ENCODE assay signal across 24 cellular contexts in genomic region chr19:9971341-9971897, GRCh38. TPM values are rescaled to one million over a fixed set of nuclear protein-coding genes. Genes with fewer than 3 reads are reported as not detected.
A peak's percentile ranks its signal among the peaks of the same experiment; 100 is the strongest.
DNase-seq lines count a peak whose midpoint lies in the region; ATAC-seq and TF ChIP-seq lines count a peak whose summit lies in the region.
"Had no signal": no experiment of that assay in that cellular context is flagged by ENCODE, and none has a peak within 500 bp of the region (broad histone marks: within the 10 kb centered on the region; RNA-seq: fewer than 3 reads in every experiment).

No MANE protein-coding gene starts in this region.

- peaks cover 16% of the 10 kb centered on the region for H3K27me3 ChIP-seq in SK-N-SH (ENCODE audit: insufficient read depth)
- peaks cover 0 to 6% of the 10 kb centered on the region in 2 donors for H3K27me3 ChIP-seq in breast epithelium
- H3K27me3 ChIP-seq: BLaER1, MG63 had no signal

- H4K20me1 ChIP-seq in SK-N-SH (ENCODE audit: insufficient read depth), result no peaks in the 10 kb centered on the region
- H4K20me1 ChIP-seq: BLaER1 had no signal

- H3F3A ChIP-seq in SK-N-SH (replicated peaks; ENCODE audit: insufficient read depth), result no peaks in the 10 kb centered on the region

- H3K4me3 ChIP-seq in SK-N-SH (ENCODE audit: low read depth in 2 of 2, low read length in 1 of 2) (no peak overlapping the region), breast epithelium (no peak overlapping the region)
- H3K4me3 ChIP-seq: BLaER1, GM23248, MG63 had no signal

- no peak overlapping the region for H3K4me2 ChIP-seq in SK-N-SH
- H3K4me2 ChIP-seq: BLaER1 had no signal

- H2AFZ ChIP-seq in SK-N-SH (ENCODE audit: low read depth), result no peak overlapping the region
- H2AFZ ChIP-seq: GM23248 had no signal

- DNase-seq in SK-N-SH (no peak), M059J (ENCODE audit: low read depth) (peak; percentile 15), breast epithelium (ENCODE audit: low spot score in 2 of 2) (no peak), germinal center (ENCODE audit: low spot score) (no peak)
- no peak for DNase-seq in effector memory CD8-positive, alpha-beta T cell
- peak in 1 of 2 donors; percentile 51 for DNase-seq in stimulated activated effector memory CD8-positive, alpha-beta T cell treated with anti-CD3 and anti-CD28 coated beads, Interleukin-12 subunit alpha, Interleukin-12 subunit beta, amount 100 ng/mL, for 72 hours (ENCODE audit: low spot score in 2 of 2)
- DNase-seq: CD4-positive, CD25-positive, alpha-beta regulatory T cell; DMS53; GM23248; H9; MG63; NCI-H1105 treated with DMSO at 0.1 percent for 48 hours; NCI-H2081; NCI-H2171 treated with DMSO at 0.1 percent for 48 hours; NCI-H345; NCI-H510A treated with DMSO at 0.1 percent for 48 hours had no signal

- H3K9me3 Mint-ChIP-seq in effector memory CD8-positive, alpha-beta T cell, result no peaks in the 10 kb centered on the region
- no peaks in the 10 kb centered on the region for H3K9me3 Mint-ChIP-seq in stimulated activated effector memory CD8-positive, alpha-beta T cell treated with anti-CD3 and anti-CD28 coated beads, Interleukin-12 subunit alpha, Interleukin-12 subunit beta, amount 100 ng/mL, for 72 hours
- H3K9me3 Mint-ChIP-seq: H9 had no signal

- no peak overlapping the region for H3K27ac Mint-ChIP-seq in effector memory CD8-positive, alpha-beta T cell
- H3K27ac Mint-ChIP-seq in stimulated activated effector memory CD8-positive, alpha-beta T cell treated with anti-CD3 and anti-CD28 coated beads, Interleukin-12 subunit alpha, Interleukin-12 subunit beta, amount 100 ng/mL, for 72 hours, result no peak overlapping the region
- H3K27ac Mint-ChIP-seq: CD4-positive, CD25-positive, alpha-beta regulatory T cell; H9; IgD-negative memory B cell had no signal

- no peak overlapping the region for H3K9ac ChIP-seq in SK-N-SH
- H3K9ac ChIP-seq: BLaER1, GM23248 had no signal

- no peaks in the 10 kb centered on the region for H3K79me2 ChIP-seq in SK-N-SH (ENCODE audit: insufficient read depth)

- H3K4me3 Mint-ChIP-seq in effector memory CD8-positive, alpha-beta T cell, result no peak overlapping the region
- no peak overlapping the region for H3K4me3 Mint-ChIP-seq in stimulated activated effector memory CD8-positive, alpha-beta T cell treated with anti-CD3 and anti-CD28 coated beads, Interleukin-12 subunit alpha, Interleukin-12 subunit beta, amount 100 ng/mL, for 72 hours
- H3K4me3 Mint-ChIP-seq: CD4-positive, CD25-positive, alpha-beta regulatory T cell; H9; IgD-negative memory B cell had no signal

- H3K27ac ChIP-seq in SK-N-SH (ENCODE audit: low read depth in 2 of 2, low read length in 1 of 2) (no peak overlapping the region), breast epithelium (no peak overlapping the region)
- H3K27ac ChIP-seq: BLaER1, GM23248 had no signal

- no peak for TF ChIP-seq RAD21 in SK-N-SH (IDR thresholded peaks at IDR 0.05; ENCODE audit: low read length)

- H3K36me3 ChIP-seq in SK-N-SH (replicated peaks in 1 of 2; ENCODE audit: control insufficient read depth in 1 of 2, insufficient read depth in 2 of 2, low read length in 1 of 2) (no peaks in the 10 kb centered on the region), breast epithelium (no peaks in the 10 kb centered on the region)
- H3K36me3 ChIP-seq: BLaER1, MG63 had no signal

- no peaks in the 10 kb centered on the region for H3K9me2 ChIP-seq in SK-N-SH

- TF ChIP-seq EP300 in SK-N-SH (IDR thresholded peaks at IDR 0.05; ENCODE audit: borderline replicate concordance in 1 of 2, low read depth in 1 of 2, low read length in 1 of 2), result no peak

- peaks cover 27 to 29% of the 10 kb centered on the region in 2 donors for H3K27me3 Mint-ChIP-seq in effector memory CD8-positive, alpha-beta T cell

- intact Hi-C loops in breast epithelium (cut with DNase I; ENCODE audit: low total_unique reads), result no loop called here

- H3K4me1 ChIP-seq in SK-N-SH (ENCODE audit: control insufficient read depth in 1 of 2, insufficient read depth in 2 of 2, low read depth in 1 of 2, low read length in 1 of 2) (no peaks in the 10 kb centered on the region), breast epithelium (no peaks in the 10 kb centered on the region)
- H3K4me1 ChIP-seq: BLaER1 had no signal

- no peak for TF ChIP-seq POLR2A in breast epithelium (IDR thresholded peaks at IDR 0.05)

- peaks cover 7 to 11% of the 10 kb centered on the region in 2 donors for H3K4me1 Mint-ChIP-seq in effector memory CD8-positive, alpha-beta T cell (ENCODE audit: low read depth in 2 of 2)
- H3K4me1 Mint-ChIP-seq in stimulated activated effector memory CD8-positive, alpha-beta T cell treated with anti-CD3 and anti-CD28 coated beads, Interleukin-12 subunit alpha, Interleukin-12 subunit beta, amount 100 ng/mL, for 72 hours, result peaks cover 19% of the 10 kb centered on the region
- H3K4me1 Mint-ChIP-seq: IgD-negative memory B cell had no signal

- POLR2A ChIA-PET in SK-N-SH (lab: Yijun Ruan, JAX), result no interaction called here

- 17% methylated on average over 13 of the region's 13 CpGs for WGBS in SK-N-SH (ENCODE audit: low lambda C conversion rate)

- peak; percentile 25; the same call in 1 of the 3 replicates for ATAC-seq in SK-N-SH treated with all-trans-retinoic acid at 6 μM for 48 hours
- peak; percentile 44 for ATAC-seq in effector memory CD8-positive, alpha-beta T cell (replicated peaks)
- peak; percentile 46 for ATAC-seq in stimulated activated effector memory CD8-positive, alpha-beta T cell treated with anti-CD3 and anti-CD28 coated beads, Interleukin-12 subunit alpha, Interleukin-12 subunit beta, amount 100 ng/mL, for 72 hours

- H3K36me3 Mint-ChIP-seq in effector memory CD8-positive, alpha-beta T cell (ENCODE audit: insufficient read depth), result peaks cover 4% of the 10 kb centered on the region
- H3K36me3 Mint-ChIP-seq in stimulated activated effector memory CD8-positive, alpha-beta T cell treated with anti-CD3 and anti-CD28 coated beads, Interleukin-12 subunit alpha, Interleukin-12 subunit beta, amount 100 ng/mL, for 72 hours, result peaks cover 24% of the 10 kb centered on the region
- H3K36me3 Mint-ChIP-seq: CD4-positive, CD25-positive, alpha-beta regulatory T cell; IgD-negative memory B cell had no signal

- no peak for TF ChIP-seq CTCF in SK-N-SH (IDR thresholded peaks at IDR 0.05)
- no peak for TF ChIP-seq CTCF in breast epithelium (IDR thresholded peaks at IDR 0.05)

- H3K9me3 ChIP-seq in SK-N-SH (no peaks in the 10 kb centered on the region), breast epithelium (no peaks in the 10 kb centered on the region)
- H3K9me3 ChIP-seq: BLaER1, MG63 had no signal

- CTCF ChIA-PET in SK-N-SH (lab: Yijun Ruan, JAX), result no interaction called here

TF ChIP-seq in SK-N-SH, 30 proteins besides CTCF, POLR2A, EP300 and RAD21:
- no peak for TF ChIP-seq NFIC (IDR thresholded peaks at IDR 0.05; ENCODE audit: borderline replicate concordance)
- TF ChIP-seq POLR2AphosphoS5 (IDR thresholded peaks at IDR 0.05; ENCODE audit: low read depth, low read length), result no peak
- no peak for TF ChIP-seq MXI1 (IDR thresholded peaks at IDR 0.05; ENCODE audit: low read depth, low read length)
TF ChIP-seq in SK-N-SH: peak in this region for 0.

RNA-seq across cellular contexts. Expression of gene OLFM2, which starts 35.1 kb away (rescaled TPM):
- polyA plus RNA-seq in SK-N-SH (2012; rRNA removed), result 8.2 and 10.7 TPM in 2 replicates
- polyA plus RNA-seq in SK-N-SH (2012; cell fraction: cytosol; rRNA removed), result 4.2 and 7.2 TPM in 2 replicates
- 3.0 and 4.0 TPM in 2 replicates for polyA plus RNA-seq in SK-N-SH (2012; cell fraction: nucleus; rRNA removed)
- 0.39 TPM in 1 of 2 replicates, not detected in the other for total RNA-seq in M059J (2014; rRNA removed; shearing (Covaris generic))
- total RNA-seq in breast epithelium, result 10 to 100 TPM in 1 of 3 donors, 1 to 10 TPM in 2; 7.2 to 42.6 (median 8.8) TPM
- total RNA-seq: LHCN-M2 had no signal

RNA-seq across cellular contexts. Expression of gene COL5A3, which starts 38.9 kb away (rescaled TPM):
- polyA plus RNA-seq in SK-N-SH (2012; rRNA removed), result under 0.01 and 0.02 TPM in 2 replicates
- polyA plus RNA-seq in SK-N-SH (2012; cell fraction: cytosol; rRNA removed), result 0.01 TPM in 1 of 2 replicates, not detected in the other
- polyA plus RNA-seq in SK-N-SH (2012; cell fraction: nucleus; rRNA removed), result 0.02 TPM in 1 of 2 replicates, not detected in the other
- total RNA-seq in M059J (2014; rRNA removed; shearing (Covaris generic)), result not detected in 2 replicates
- total RNA-seq in breast epithelium, result 10 to 100 TPM in 2 of 3 donors, 1 to 10 TPM in 1; 4.8 to 32.2 (median 12.5) TPM
- total RNA-seq: G401 had no signal
- polyA plus RNA-seq: IgD-negative memory B cell had no signal

RNA-seq across cellular contexts. Expression of gene RDH8, which starts 41.9 kb away (rescaled TPM):
- 0.03 TPM in 1 of 2 replicates, not detected in the other for polyA plus RNA-seq in SK-N-SH (2012; rRNA removed)
- not detected in 2 replicates for polyA plus RNA-seq in SK-N-SH (2012; cell fraction: cytosol; rRNA removed)
- not detected in 2 replicates for polyA plus RNA-seq in SK-N-SH (2012; cell fraction: nucleus; rRNA removed)
- not detected in 2 replicates for total RNA-seq in M059J (2014; rRNA removed; shearing (Covaris generic))
- not detected for total RNA-seq in breast epithelium
- total RNA-seq: CD4-positive, CD25-positive, alpha-beta regulatory T cell; Daoy; G401; H9; LHCN-M2; T-helper 1 cell treated with Interleukin-12 subunit alpha and Interleukin-12 subunit beta and Interleukin-4 antibody, amounts not matched to agents 30 ng/mL and 1 ng/mL, for 36 hours had no signal
- polyA plus RNA-seq: AG04450; CD4-positive, CD25-positive, alpha-beta regulatory T cell; IgD-negative memory B cell had no signal
